In genomic region chr11:128890543-128891409, GRCh38 we compare ENCODE assay signal across 8 cellular contexts. TPM values are rescaled to one million over a fixed set of nuclear protein-coding genes. Genes with fewer than 3 reads are reported as not detected.
A peak's percentile ranks its signal among the peaks of the same experiment; 100 is the strongest.
DNase-seq lines count a peak whose midpoint lies in the region; ATAC-seq and TF ChIP-seq lines count a peak whose summit lies in the region.

TSS of gene KCNJ5 (plus strand) at chr11:128891356. CDS start at chr11:128911274, 19,918 bp downstream.

- peaks cover 8% of the 10 kb centered on the region; the same call in 1 of the 2 replicates for H3F3A ChIP-seq in MM.1S (ENCODE audit: insufficient read depth, low read length)

- H3K4me1 ChIP-seq in adipocyte (ENCODE audit: control insufficient read depth, insufficient read depth, low read length) (no peaks in the 10 kb centered on the region), iPS DF 6.9 (ENCODE audit: control insufficient read depth, insufficient read depth, low read length) (no peaks in the 10 kb centered on the region; the same call in 1 of the 2 replicates), skeletal muscle satellite cell (ENCODE audit: control insufficient read depth, insufficient read depth, low read length) (peaks cover 8% of the 10 kb centered on the region), MM.1S (ENCODE audit: low read length) (peaks cover 30% of the 10 kb centered on the region)

- TF ChIP-seq CTCF in AG09309 (IDR thresholded peaks at IDR 0.05; ENCODE audit: control insufficient read depth, insufficient read depth, low read depth, low read length, missing control alignments) (no peak), LNCaP clone FGC (IDR thresholded peaks at IDR 0.05; ENCODE audit: control insufficient read depth, extremely low read depth, insufficient read depth) (no peak), GM10248 (IDR thresholded peaks at IDR 0.05; ENCODE audit: control extremely low read depth, extremely low read depth, low read depth, missing control alignments) (no peak), MM.1S (IDR thresholded peaks at IDR 0.05; ENCODE audit: low read length) (no peak)

- no peaks in the 10 kb centered on the region for H3K9me2 ChIP-seq in MM.1S (replicated peaks; ENCODE audit: insufficient read depth, low read length)

- no peak for ATAC-seq in GM19397 (IDR thresholded peaks at IDR 0.05; ENCODE audit: unreplicated experiment)

- no peak within 1 kb of the TSS for H2AFZ ChIP-seq in MM.1S (ENCODE audit: low read length)

- H4K20me1 ChIP-seq in MM.1S (ENCODE audit: insufficient read depth, low read length): no peaks in the 10 kb centered on the region

- no peak for DNase-seq in AG09309 (ENCODE audit: low read depth)
- no peak for DNase-seq in LNCaP clone FGC (ENCODE audit: low read depth)
- DNase-seq in adipocyte (ENCODE audit: low read depth): peak; percentile 68
- DNase-seq in iPS DF 6.9 (ENCODE audit: low read depth, low spot score): no peak
- no peak for DNase-seq in GM10248 (ENCODE audit: extremely low spot score)
- no peak for DNase-seq in MM.1S

- POLR2A ChIA-PET in GM10248 (lab: Yijun Ruan, JAX): no interaction called here

- peak within 1 kb of the TSS; percentile 98 for H3K4me2 ChIP-seq in skeletal muscle satellite cell (ENCODE audit: low read length)
- H3K4me2 ChIP-seq in MM.1S (ENCODE audit: low read depth, low read length): no peak within 1 kb of the TSS

- CTCF ChIA-PET in GM10248 (lab: Yijun Ruan, JAX): interaction anchor here (1.1 to 7.8 kb wide), 4 partner anchors 30 to 66 kb away, joined by 5 to 89 read pairs (median 11); no protein-coding TSS in a partner anchor

- H3K36me3 ChIP-seq in adipocyte (ENCODE audit: control insufficient read depth, insufficient read depth, low read length, severe bottlenecking) (no peaks in the 10 kb centered on the region), iPS DF 6.9 (ENCODE audit: control insufficient read depth, insufficient read depth, low read length) (no peaks in the 10 kb centered on the region), skeletal muscle satellite cell (ENCODE audit: insufficient read depth, low read length) (no peaks in the 10 kb centered on the region), MM.1S (replicated peaks; ENCODE audit: insufficient read depth, low read length) (no peaks in the 10 kb centered on the region)

- no CpG with 5 or more reads among the region's 86 CpGs for WGBS in iPS DF 6.9 (ENCODE audit: insufficient coverage, insufficient read length)

- H3K9ac ChIP-seq in adipocyte (ENCODE audit: low read length) (no peak within 1 kb of the TSS), skeletal muscle satellite cell (ENCODE audit: low read depth, low read length) (peak within 1 kb of the TSS; percentile 56), MM.1S (ENCODE audit: low read length) (no peak within 1 kb of the TSS)

- H3K27me3 ChIP-seq in adipocyte (replicated peaks; ENCODE audit: control insufficient read depth, insufficient read depth, low read length) (peaks cover 30% of the 10 kb centered on the region), iPS DF 6.9 (ENCODE audit: control insufficient read depth, insufficient read depth, low read length) (peaks cover 74% of the 10 kb centered on the region), skeletal muscle satellite cell (ENCODE audit: control insufficient read depth, insufficient read depth, low read length) (peaks cover 36% of the 10 kb centered on the region), MM.1S (replicated peaks; ENCODE audit: insufficient read depth, low read length) (no peaks in the 10 kb centered on the region)

- no peak within 1 kb of the TSS for H3K27ac ChIP-seq in iPS DF 6.9 (ENCODE audit: low read length)
- no peak within 1 kb of the TSS for H3K27ac ChIP-seq in MM.1S (ENCODE audit: low read length)

- no peaks in the 10 kb centered on the region for H3K79me2 ChIP-seq in MM.1S (ENCODE audit: low read length)

- peak within 1 kb of the TSS; percentile 55 for H3K4me3 ChIP-seq in AG09309 (ENCODE audit: control insufficient read depth, low read depth, low read length)
- H3K4me3 ChIP-seq in LNCaP clone FGC (ENCODE audit: low read depth, low read length): peak within 1 kb of the TSS; percentile 47
- peak within 1 kb of the TSS; percentile 75 for H3K4me3 ChIP-seq in adipocyte (ENCODE audit: low read length)
- H3K4me3 ChIP-seq in iPS DF 6.9 (ENCODE audit: low read length): peak within 1 kb of the TSS; percentile 43; the same call in 1 of the 2 replicates
- peak within 1 kb of the TSS; percentile 72 for H3K4me3 ChIP-seq in skeletal muscle satellite cell (ENCODE audit: low read length)
- no peak within 1 kb of the TSS for H3K4me3 ChIP-seq in MM.1S (ENCODE audit: low read length)

- no peaks in the 10 kb centered on the region for H3K9me3 ChIP-seq in adipocyte (ENCODE audit: control insufficient read depth, low read length)
- H3K9me3 ChIP-seq in iPS DF 6.9 (ENCODE audit: control insufficient read depth, insufficient read depth, low read length): no peaks in the 10 kb centered on the region
- no peaks in the 10 kb centered on the region for H3K9me3 ChIP-seq in skeletal muscle satellite cell (replicated peaks; ENCODE audit: low read length)
- H3K9me3 ChIP-seq in MM.1S (replicated peaks; ENCODE audit: insufficient read depth, low read length): no peaks in the 10 kb centered on the region

RNA-seq across cellular contexts. Expression of gene KCNJ5, which starts in this region (rescaled TPM):
- total RNA-seq in skeletal muscle satellite cell (2012; rRNA removed): not detected in 2 replicates
